Comparison of ENCODE assay signal across 19 cellular contexts in genomic region chr11:80473562-80473961, GRCh38.
DNase-seq lines count a peak whose midpoint lies in the region; ATAC-seq, FAIRE-seq and TF ChIP-seq lines count a peak whose summit lies in the region.
"Had no signal": no experiment of that assay in that cellular context is flagged by ENCODE, and none has a peak within 500 bp of the region (broad histone marks: within the 10 kb centered on the region; RNA-seq: fewer than 3 reads in every experiment).

No MANE protein-coding gene starts in this region.

- CTCF ChIA-PET in activated CD8-positive, alpha-beta memory T cell treated with anti-CD3 and anti-CD28 coated beads, Interleukin-2, amount 10 ng/mL, durations not matched to agents 7 days and 5 days (lab: Charles Lee): no interaction called here
- CTCF ChIA-PET in GM10248 (lab: Yijun Ruan, JAX): interaction anchor here (1.3 kb wide), 1 partner anchor 9 kb away, joined by 3 read pairs; no protein-coding TSS in a partner anchor

- H3K4me3 Mint-ChIP-seq in activated CD8-positive, alpha-beta memory T cell treated with anti-CD3 and anti-CD28 coated beads, Interleukin-2, amount 10 ng/mL, durations not matched to agents 7 days and 5 days: no peak overlapping the region
- H3K4me3 Mint-ChIP-seq: natural killer cell treated with Interleukin-12 subunit alpha and Interleukin-12 subunit beta and Interleukin-15 and Interleukin-18, amount 100 ng/mL, for 72 hours; T-helper 17 cell had no signal

- H3K27me3 ChIP-seq in MG63: no peaks in the 10 kb centered on the region
- H3K27me3 ChIP-seq: BLaER1, body of pancreas, gastrocnemius medialis had no signal

- peaks cover 10% of the 10 kb centered on the region for H3K9me3 Mint-ChIP-seq in activated CD8-positive, alpha-beta memory T cell treated with anti-CD3 and anti-CD28 coated beads, Interleukin-2, amount 10 ng/mL, durations not matched to agents 7 days and 5 days (ENCODE audit: low read depth)

- TF ChIP-seq POLR2A in H54 (IDR thresholded peaks at IDR 0.05; ENCODE audit: low read depth, low read length): no peak

- no peaks in the 10 kb centered on the region for H3K36me3 ChIP-seq in MG63
- H3K36me3 ChIP-seq: BLaER1, gastrocnemius medialis had no signal

- no peaks in the 10 kb centered on the region for H3K36me3 Mint-ChIP-seq in activated CD8-positive, alpha-beta memory T cell treated with anti-CD3 and anti-CD28 coated beads, Interleukin-2, amount 10 ng/mL, durations not matched to agents 7 days and 5 days
- H3K36me3 Mint-ChIP-seq: natural killer cell treated with Interleukin-12 subunit alpha and Interleukin-12 subunit beta and Interleukin-15 and Interleukin-18, amount 100 ng/mL, for 72 hours had no signal

- DNase-seq in iPS-NIHi11 (ENCODE audit: low spot score): peak; percentile 9
- DNase-seq in MG63: no peak
- DNase-seq in activated CD8-positive, alpha-beta memory T cell treated with anti-CD3 and anti-CD28 coated beads, Interleukin-2, amount 10 ng/mL, durations not matched to agents 7 days and 5 days: no peak
- DNase-seq in H54 (ENCODE audit: insufficient read length, low spot score): no peak
- DNase-seq in GM10248 (ENCODE audit: extremely low spot score): no peak
- DNase-seq: activated CD4-positive, alpha-beta T cell treated with anti-CD3 and anti-CD28 coated beads for 48 hours; body of pancreas; gastrocnemius medialis; NCI-H2171; PC-9; right cardiac atrium; substantia nigra; T-helper 17 cell had no signal

- POLR2A ChIA-PET in GM10248 (lab: Yijun Ruan, JAX): no interaction called here

- H3K27ac Mint-ChIP-seq in activated CD8-positive, alpha-beta memory T cell treated with anti-CD3 and anti-CD28 coated beads, Interleukin-2, amount 10 ng/mL, durations not matched to agents 7 days and 5 days: no peak overlapping the region
- H3K27ac Mint-ChIP-seq: natural killer cell treated with Interleukin-12 subunit alpha and Interleukin-12 subunit beta and Interleukin-15 and Interleukin-18, amount 100 ng/mL, for 72 hours; T-helper 17 cell had no signal

- no peak for TF ChIP-seq CTCF in GM10248 (IDR thresholded peaks at IDR 0.05; ENCODE audit: control extremely low read depth, extremely low read depth, low read depth, missing control alignments)

- no peaks in the 10 kb centered on the region for H3K4me1 Mint-ChIP-seq in activated CD8-positive, alpha-beta memory T cell treated with anti-CD3 and anti-CD28 coated beads, Interleukin-2, amount 10 ng/mL, durations not matched to agents 7 days and 5 days
- H3K4me1 Mint-ChIP-seq: T-helper 17 cell had no signal

- H3K27me3 Mint-ChIP-seq in activated CD8-positive, alpha-beta memory T cell treated with anti-CD3 and anti-CD28 coated beads, Interleukin-2, amount 10 ng/mL, durations not matched to agents 7 days and 5 days: no peaks in the 10 kb centered on the region
- H3K27me3 Mint-ChIP-seq: natural killer cell treated with Interleukin-12 subunit alpha and Interleukin-12 subunit beta and Interleukin-15 and Interleukin-18, amount 100 ng/mL, for 72 hours; T-helper 17 cell had no signal

- peak; percentile 58 for ATAC-seq in GM19025 (IDR thresholded peaks at IDR 0.05; ENCODE audit: low read depth, unreplicated experiment)
- ATAC-seq in HG02588 (IDR thresholded peaks at IDR 0.05; ENCODE audit: unreplicated experiment): peak; percentile 79
- ATAC-seq in HG03520 (IDR thresholded peaks at IDR 0.05; ENCODE audit: unreplicated experiment): peak; percentile 92
- ATAC-seq in activated CD8-positive, alpha-beta memory T cell treated with anti-CD3 and anti-CD28 coated beads, Interleukin-2, amount 10 ng/mL, durations not matched to agents 7 days and 5 days: no peak
- ATAC-seq: body of pancreas; gastrocnemius medialis; natural killer cell treated with Interleukin-12 subunit alpha and Interleukin-12 subunit beta and Interleukin-15 and Interleukin-18, amount 100 ng/mL, for 72 hours; right cardiac atrium; T-helper 17 cell had no signal

- no peak for FAIRE-seq in H54 (lab: Jason Lieb, UNC)
- FAIRE-seq: G401.6 had no signal

- no peak overlapping the region for H3K4me3 ChIP-seq in MG63
- H3K4me3 ChIP-seq: BLaER1, body of pancreas, gastrocnemius medialis, PC-9 had no signal

- H3K9me3 ChIP-seq in MG63: no peaks in the 10 kb centered on the region
- H3K9me3 ChIP-seq: BLaER1, body of pancreas, gastrocnemius medialis had no signal
